12 cellular contexts compared by ENCODE assay signal in genomic region chr5:166909926-166910325, GRCh38.
A peak's percentile ranks its signal among the peaks of the same experiment; 100 is the strongest.
DNase-seq lines count a peak whose midpoint lies in the region; ATAC-seq and TF ChIP-seq lines count a peak whose summit lies in the region.
"Had no signal": no experiment of that assay in that cellular context is flagged by ENCODE, and none has a peak within 500 bp of the region (broad histone marks: within the 10 kb centered on the region; RNA-seq: fewer than 3 reads in every experiment).

No MANE protein-coding gene starts in this region.

- in situ Hi-C loops in Caki2 (cut with HindIII; ENCODE audit: low pct_unique_long_range_greater_than_20kb, low sequenced_read_pairs): no loop called here

- no peak for TF ChIP-seq CTCF in epithelial cell of proximal tubule (conservative IDR thresholded peaks at IDR 0.05; ENCODE audit: low read depth, low read length)

- no peak for ATAC-seq in HG02798 (IDR thresholded peaks at IDR 0.05; ENCODE audit: poor library complexity, unreplicated experiment)
- ATAC-seq: CD8-positive, alpha-beta T cell had no signal

- DNase-seq in Caki2 (ENCODE audit: low read depth) (peak; percentile 43), RPMI7951 (ENCODE audit: low read depth) (peak; percentile 2), epithelial cell of proximal tubule (ENCODE audit: low read depth) (peak; percentile 12), renal cortical epithelial cell (ENCODE audit: low read depth) (peak; percentile 47), NCI-H526 treated with DMSO at 0.1 percent for 48 hours (lab: John Stamatoyannopoulos, UW) (no peak)
- DNase-seq in effector CD8-positive, alpha-beta T cell (lab: John Stamatoyannopoulos, UW): no peak
- DNase-seq: 8988T; CD8-positive, alpha-beta T cell; GM23248 had no signal

- no peak overlapping the region for H3K4me3 ChIP-seq in epithelial cell of proximal tubule (ENCODE audit: low read depth, low read length)
- H3K4me3 ChIP-seq: BLaER1 treated with 17β-estradiol and CSF1 and Interleukin-3, amounts not matched to agents 10 nM and 100 nM; GM23248; HAP-1 had no signal

Comparison
In these comparisons a context has a peak if more than half of its experiments do, and no peak if none do; other contexts are left out.
1. DNase-seq: peak in Caki2 (single experiment), RPMI7951 (single experiment), epithelial cell of proximal tubule (single experiment) and renal cortical epithelial cell (single experiment); none in NCI-H526 treated with DMSO at 0.1 percent for 48 hours (single experiment) and effector CD8-positive, alpha-beta T cell (single experiment).